In the genomic region with DNA sequence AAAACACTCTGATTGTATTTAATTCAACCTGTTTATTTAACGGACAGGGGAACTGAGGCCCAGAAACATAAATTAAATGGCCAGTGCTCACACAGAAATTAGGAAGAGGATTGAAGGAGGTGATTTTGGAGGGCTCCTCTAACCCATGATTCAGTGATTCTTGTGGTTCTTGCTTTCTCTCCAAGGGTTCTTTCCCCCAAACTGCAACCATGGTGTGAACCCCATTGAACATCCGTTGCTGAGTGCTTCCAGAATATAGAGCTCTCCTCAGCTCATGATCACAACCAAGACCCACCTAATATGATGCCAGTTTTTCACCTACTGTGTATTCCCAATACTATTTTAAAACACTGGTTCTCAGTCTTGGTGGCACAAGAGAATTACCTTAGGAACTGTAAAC, we compare ENCODE assay signal across 13 cellular contexts. TPM values are rescaled to one million over a fixed set of nuclear protein-coding genes. Genes with fewer than 3 reads are reported as not detected.
DNase-seq lines count a peak whose midpoint lies in the region; ATAC-seq, FAIRE-seq and TF ChIP-seq lines count a peak whose summit lies in the region.
"Had no signal": no experiment of that assay in that cellular context is flagged by ENCODE, and none has a peak within 500 bp of the region (broad histone marks: within the 10 kb centered on the region; RNA-seq: fewer than 3 reads in every experiment).

No MANE protein-coding gene starts in this region.

- no peaks in the 10 kb centered on the region for H3K9me3 Mint-ChIP-seq in nephron
- H3K9me3 Mint-ChIP-seq: type B pancreatic cell had no signal

- intact Hi-C loops in breast epithelium (cut with DNase I; ENCODE audit: low total_unique reads), result no loop called here

- peak overlapping the region; percentile 61 for H3K4me2 ChIP-seq in A549

- CTCF ChIA-PET in A549 (lab: Yijun Ruan, JAX), result interaction anchor here (0.7 to 2.2 kb wide), 8 partner anchors 8 to 149 kb away, joined by 3 to 8 read pairs (median 3); no protein-coding TSS in a partner anchor

- H3K9me3 ChIP-seq in A549 (no peaks in the 10 kb centered on the region), KOPT-K1 (ENCODE audit: insufficient read depth, low read length, poor library complexity, severe bottlenecking) (no peaks in the 10 kb centered on the region), breast epithelium (no peaks in the 10 kb centered on the region)

- H3K4me1 Mint-ChIP-seq in nephron, result peaks cover 43% of the 10 kb centered on the region

- 91% methylated on average over 2 of the region's 2 CpGs for WGBS in A549 (ENCODE audit: missing lambda C conversion rate)

- ATAC-seq in A549 (no peak), HG02885 (IDR thresholded peaks at IDR 0.05; ENCODE audit: poor library complexity, unreplicated experiment) (no peak), GM21367 (IDR thresholded peaks at IDR 0.05; ENCODE audit: unreplicated experiment) (no peak)

- TF ChIP-seq CTCF in A549 (IDR thresholded peaks at IDR 0.05) (no peak), breast epithelium (IDR thresholded peaks at IDR 0.05) (no peak), nephron (IDR thresholded peaks at IDR 0.05; ENCODE audit: unreplicated experiment in 3 of 3) (no peak)

- no peaks in the 10 kb centered on the region for H3K27me3 ChIP-seq in breast epithelium
- H3K27me3 ChIP-seq: foreskin keratinocyte had no signal

- DNase-seq in A549 (ENCODE audit: low read depth in 1 of 2, low spot score in 1 of 2), result no peak
- no peak for DNase-seq in breast epithelium (ENCODE audit: low spot score in 2 of 2)
- DNase-seq in NCI-H2196 treated with DMSO at 0.1 percent for 48 hours (lab: John Stamatoyannopoulos, UW; ENCODE audit: unreplicated experiment), result no peak
- no peak for DNase-seq in cerebellum (ENCODE audit: low spot score)
- DNase-seq: activated gamma-delta T cell had no signal

- no peaks in the 10 kb centered on the region for H3K36me3 Mint-ChIP-seq in nephron (ENCODE audit: low read depth)
- H3K36me3 Mint-ChIP-seq: type B pancreatic cell had no signal

- POLR2A ChIA-PET in A549 (lab: Yijun Ruan, JAX), result no interaction called here

- H3K27ac Mint-ChIP-seq in nephron, result peak overlapping the region; percentile 86 to 95 (median 86)

- peaks cover 28% of the 10 kb centered on the region for H3K4me1 ChIP-seq in A549
- peaks cover 0 to 15% of the 10 kb centered on the region in 2 donors for H3K4me1 ChIP-seq in breast epithelium

- TF ChIP-seq RAD21 in A549 (conservative IDR thresholded peaks at IDR 0.05 in 1 of 2, IDR thresholded peaks at IDR 0.05 in 1 of 2), result no peak

- H3K4me3 ChIP-seq in A549, result no peak overlapping the region
- H3K4me3 ChIP-seq in breast epithelium, result no peak overlapping the region

- H3K4me3 Mint-ChIP-seq in nephron, result peak overlapping the region in 2 of 3 experiments; percentile 38 to 64

- TF ChIP-seq POLR2A in A549 (IDR thresholded peaks at IDR 0.05; ENCODE audit: low read length) (no peak), breast epithelium (IDR thresholded peaks at IDR 0.05) (no peak)

- H3K27ac ChIP-seq in A549 (peak overlapping the region; percentile 34 to 68; a peak in 5 of 6 replicates), KOPT-K1 (ENCODE audit: low read depth, low read length, poor library complexity, severe bottlenecking) (peak overlapping the region; percentile 69), breast epithelium (peak overlapping the region; percentile 61 to 80)
- H3K27ac ChIP-seq: foreskin keratinocyte had no signal

- peaks cover 15% of the 10 kb centered on the region for H3K36me3 ChIP-seq in KOPT-K1 (ENCODE audit: insufficient read depth, low read length)
- H3K36me3 ChIP-seq in breast epithelium, result no peaks in the 10 kb centered on the region

- no peak for FAIRE-seq in A549 (lab: Jason Lieb, UNC)

- TF ChIP-seq EP300 in A549 (IDR thresholded peaks at IDR 0.05), result no peak

- H3K27me3 Mint-ChIP-seq in nephron (ENCODE audit: low read depth), result peaks cover 8% of the 10 kb centered on the region
- H3K27me3 Mint-ChIP-seq: type B pancreatic cell had no signal

TF ChIP-seq in A549, 52 proteins besides CTCF, POLR2A, EP300 and RAD21:
- TF ChIP-seq SMC3 (IDR thresholded peaks at IDR 0.05) (no peak), PHF8 (IDR thresholded peaks at IDR 0.05; ENCODE audit: borderline replicate concordance, low read depth) (no peak), NPAS2 (CRISPR knock-in tag; IDR thresholded peaks at IDR 0.05; ENCODE audit: borderline replicate concordance) (no peak), RCOR1 (IDR thresholded peaks at IDR 0.05; ENCODE audit: low read depth, low read length) (no peak), HOXA7 (CRISPR knock-in tag; IDR thresholded peaks at IDR 0.05) (no peak), TFCP2L1 (CRISPR knock-in tag; IDR thresholded peaks at IDR 0.05) (no peak), CBX2 (IDR thresholded peaks at IDR 0.05; ENCODE audit: borderline replicate concordance, low read depth) (no peak), ESRRA (IDR thresholded peaks at IDR 0.05; ENCODE audit: borderline replicate concordance, low read length) (no peak), HOXB5 (CRISPR knock-in tag; IDR thresholded peaks at IDR 0.05) (no peak), POLR2AphosphoS2 (conservative IDR thresholded peaks at IDR 0.05; ENCODE audit: low read length) (no peak), NR3C1 (IDR thresholded peaks at IDR 0.05) (no peak), NFE2L2 (conservative IDR thresholded peaks at IDR 0.05; ENCODE audit: low read length) (no peak)
- TF ChIP-seq, protein P1, sequence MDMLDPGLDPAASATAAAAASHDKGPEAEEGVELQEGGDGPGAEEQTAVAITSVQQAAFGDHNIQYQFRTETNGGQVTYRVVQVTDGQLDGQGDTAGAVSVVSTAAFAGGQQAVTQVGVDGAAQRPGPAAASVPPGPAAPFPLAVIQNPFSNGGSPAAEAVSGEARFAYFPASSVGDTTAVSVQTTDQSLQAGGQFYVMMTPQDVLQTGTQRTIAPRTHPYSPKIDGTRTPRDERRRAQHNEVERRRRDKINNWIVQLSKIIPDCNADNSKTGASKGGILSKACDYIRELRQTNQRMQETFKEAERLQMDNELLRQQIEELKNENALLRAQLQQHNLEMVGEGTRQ (IDR thresholded peaks at IDR 0.05), result no peak
- TF ChIP-seq, protein P2, sequence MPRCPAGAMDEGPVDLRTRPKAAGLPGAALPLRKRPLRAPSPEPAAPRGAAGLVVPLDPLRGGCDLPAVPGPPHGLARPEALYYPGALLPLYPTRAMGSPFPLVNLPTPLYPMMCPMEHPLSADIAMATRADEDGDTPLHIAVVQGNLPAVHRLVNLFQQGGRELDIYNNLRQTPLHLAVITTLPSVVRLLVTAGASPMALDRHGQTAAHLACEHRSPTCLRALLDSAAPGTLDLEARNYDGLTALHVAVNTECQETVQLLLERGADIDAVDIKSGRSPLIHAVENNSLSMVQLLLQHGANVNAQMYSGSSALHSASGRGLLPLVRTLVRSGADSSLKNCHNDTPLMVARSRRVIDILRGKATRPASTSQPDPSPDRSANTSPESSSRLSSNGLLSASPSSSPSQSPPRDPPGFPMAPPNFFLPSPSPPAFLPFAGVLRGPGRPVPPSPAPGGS (IDR thresholded peaks at IDR 0.05), result no peak
- TF ChIP-seq, protein P3, sequence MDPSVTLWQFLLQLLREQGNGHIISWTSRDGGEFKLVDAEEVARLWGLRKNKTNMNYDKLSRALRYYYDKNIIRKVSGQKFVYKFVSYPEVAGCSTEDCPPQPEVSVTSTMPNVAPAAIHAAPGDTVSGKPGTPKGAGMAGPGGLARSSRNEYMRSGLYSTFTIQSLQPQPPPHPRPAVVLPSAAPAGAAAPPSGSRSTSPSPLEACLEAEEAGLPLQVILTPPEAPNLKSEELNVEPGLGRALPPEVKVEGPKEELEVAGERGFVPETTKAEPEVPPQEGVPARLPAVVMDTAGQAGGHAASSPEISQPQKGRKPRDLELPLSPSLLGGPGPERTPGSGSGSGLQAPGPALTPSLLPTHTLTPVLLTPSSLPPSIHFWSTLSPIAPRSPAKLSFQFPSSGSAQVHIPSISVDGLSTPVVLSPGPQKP (IDR thresholded peaks at IDR 0.05; ENCODE audit: low read depth, low read length), result no peak
- TF ChIP-seq, protein P4, sequence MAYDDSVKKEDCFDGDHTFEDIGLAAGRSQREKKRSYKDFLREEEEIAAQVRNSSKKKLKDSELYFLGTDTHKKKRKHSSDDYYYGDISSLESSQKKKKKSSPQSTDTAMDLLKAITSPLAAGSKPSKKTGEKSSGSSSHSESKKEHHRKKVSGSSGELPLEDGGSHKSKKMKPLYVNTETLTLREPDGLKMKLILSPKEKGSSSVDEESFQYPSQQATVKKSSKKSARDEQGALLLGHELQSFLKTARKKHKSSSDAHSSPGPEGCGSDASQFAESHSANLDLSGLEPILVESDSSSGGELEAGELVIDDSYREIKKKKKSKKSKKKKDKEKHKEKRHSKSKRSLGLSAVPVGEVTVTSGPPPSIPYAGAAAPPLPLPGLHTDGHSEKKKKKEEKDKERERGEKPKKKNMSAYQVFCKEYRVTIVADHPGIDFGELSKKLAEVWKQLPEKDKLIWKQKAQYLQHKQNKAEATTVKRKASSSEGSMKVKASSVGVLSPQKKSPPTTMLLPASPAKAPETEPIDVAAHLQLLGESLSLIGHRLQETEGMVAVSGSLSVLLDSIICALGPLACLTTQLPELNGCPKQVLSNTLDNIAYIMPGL (CRISPR knock-in tag; IDR thresholded peaks at IDR 0.05; ENCODE audit: borderline replicate concordance), result no peak
TF ChIP-seq in A549: peak in this region for 0.

RNA-seq across cellular contexts. Expression of a gene that starts 41.4 kb away (rescaled TPM):
- not detected in 2 replicates for polyA plus RNA-seq in A549 (2011; rRNA removed)
- not detected in 2 replicates for polyA plus RNA-seq in A549 (2012; cell fraction: cytosol; rRNA removed)
- polyA plus RNA-seq in A549 (2012; cell fraction: nucleus; rRNA removed), result not detected in 2 replicates
- polyA plus RNA-seq in A549 (2017; fragmentation: RNase III; extraction: RNeasy Plus Mini Kit Qiagen cat#74134 plus additional on column Dnase treatment), result not detected in 3 replicates
- not detected in 2 replicates for polyA minus RNA-seq in A549 (2011; rRNA and poly(A)+ RNA removed)
- not detected for total RNA-seq in breast epithelium
- not detected for total RNA-seq in cerebellum
- total RNA-seq: foreskin keratinocyte, M059J, pulmonary artery endothelial cell had no signal
- polyA plus RNA-seq: foreskin keratinocyte had no signal
